Comparison of ENCODE assay signal across 1 cellular context in genomic region chr2:27040282-27040681, GRCh38.
A peak's percentile ranks its signal among the peaks of the same experiment; 100 is the strongest.
TF ChIP-seq lines count a peak whose summit lies in the region.

No MANE protein-coding gene starts in this region.

TF ChIP-seq in K562, 482 proteins besides CTCF, POLR2A, EP300 and RAD21:
- TF ChIP-seq RBFOX2 (IDR thresholded peaks at IDR 0.05; ENCODE audit: low read depth, low read length) (peak; percentile 58), BACH1 (tag; IDR thresholded peaks at IDR 0.05) (no peak), POLR2G (IDR thresholded peaks at IDR 0.05; ENCODE audit: low read depth, low read length) (0 out of 2 replicates have a peak, but pooled peaks have one; percentile 31), TAF9B (IDR thresholded peaks at IDR 0.05; ENCODE audit: partially characterized antibody) (no peak)
